In the genomic region with DNA sequence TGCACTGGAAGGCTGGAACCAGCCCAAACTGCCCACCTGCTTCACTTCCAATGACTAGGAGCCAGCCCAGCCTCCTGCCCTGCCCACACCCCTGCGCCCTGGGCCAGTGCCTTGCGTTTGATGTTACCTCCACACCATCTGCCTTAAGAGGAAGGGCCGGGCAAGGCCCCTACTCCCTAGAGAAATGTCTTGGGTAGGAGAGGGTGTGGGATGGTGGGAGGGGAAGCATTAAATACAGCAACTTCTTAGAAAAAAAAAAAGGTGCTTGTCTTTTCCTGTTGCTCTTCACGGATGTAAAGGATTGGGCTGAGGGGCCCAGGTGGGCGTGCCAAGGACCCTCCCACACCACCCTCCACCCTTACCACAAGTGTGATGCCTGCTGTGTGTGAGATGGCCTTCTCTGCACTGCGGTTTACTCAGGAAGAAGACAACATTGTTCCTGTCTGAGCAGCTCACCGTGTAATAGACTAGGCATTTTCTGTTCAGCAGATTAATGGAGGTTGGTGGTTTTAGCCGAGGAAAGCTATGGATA, we compare ENCODE assay signal across 1 cellular context.
TF ChIP-seq lines count a peak whose summit lies in the region.

No MANE protein-coding gene starts in this region.

TF ChIP-seq in SK-N-SH, 30 proteins besides CTCF, POLR2A, EP300 and RAD21 (continued from another document):
- TF ChIP-seq TAF1 (IDR thresholded peaks at IDR 0.05; ENCODE audit: borderline replicate concordance, low read depth, low read length) = no peak
- TF ChIP-seq, protein P1, sequence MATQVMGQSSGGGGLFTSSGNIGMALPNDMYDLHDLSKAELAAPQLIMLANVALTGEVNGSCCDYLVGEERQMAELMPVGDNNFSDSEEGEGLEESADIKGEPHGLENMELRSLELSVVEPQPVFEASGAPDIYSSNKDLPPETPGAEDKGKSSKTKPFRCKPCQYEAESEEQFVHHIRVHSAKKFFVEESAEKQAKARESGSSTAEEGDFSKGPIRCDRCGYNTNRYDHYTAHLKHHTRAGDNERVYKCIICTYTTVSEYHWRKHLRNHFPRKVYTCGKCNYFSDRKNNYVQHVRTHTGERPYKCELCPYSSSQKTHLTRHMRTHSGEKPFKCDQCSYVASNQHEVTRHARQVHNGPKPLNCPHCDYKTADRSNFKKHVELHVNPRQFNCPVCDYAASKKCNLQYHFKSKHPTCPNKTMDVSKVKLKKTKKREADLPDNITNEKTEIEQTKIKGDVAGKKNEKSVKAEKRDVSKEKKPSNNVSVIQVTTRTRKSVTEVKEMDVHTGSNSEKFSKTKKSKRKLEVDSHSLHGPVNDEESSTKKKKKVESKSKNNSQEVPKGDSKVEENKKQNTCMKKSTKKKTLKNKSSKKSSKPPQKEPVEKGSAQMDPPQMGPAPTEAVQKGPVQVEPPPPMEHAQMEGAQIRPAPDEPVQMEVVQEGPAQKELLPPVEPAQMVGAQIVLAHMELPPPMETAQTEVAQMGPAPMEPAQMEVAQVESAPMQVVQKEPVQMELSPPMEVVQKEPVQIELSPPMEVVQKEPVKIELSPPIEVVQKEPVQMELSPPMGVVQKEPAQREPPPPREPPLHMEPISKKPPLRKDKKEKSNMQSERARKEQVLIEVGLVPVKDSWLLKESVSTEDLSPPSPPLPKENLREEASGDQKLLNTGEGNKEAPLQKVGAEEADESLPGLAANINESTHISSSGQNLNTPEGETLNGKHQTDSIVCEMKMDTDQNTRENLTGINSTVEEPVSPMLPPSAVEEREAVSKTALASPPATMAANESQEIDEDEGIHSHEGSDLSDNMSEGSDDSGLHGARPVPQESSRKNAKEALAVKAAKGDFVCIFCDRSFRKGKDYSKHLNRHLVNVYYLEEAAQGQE (IDR thresholded peaks at IDR 0.05; ENCODE audit: low read depth, low read length) = no peak
- TF ChIP-seq RCOR1 (IDR thresholded peaks at IDR 0.05; ENCODE audit: low read length) = no peak
- no peak for TF ChIP-seq FOXJ3 (CRISPR knock-in tag; IDR thresholded peaks at IDR 0.05)
TF ChIP-seq in SK-N-SH: peak in this region for 0.
